ENCODE assay signal across 8 cellular contexts in the genomic region with DNA sequence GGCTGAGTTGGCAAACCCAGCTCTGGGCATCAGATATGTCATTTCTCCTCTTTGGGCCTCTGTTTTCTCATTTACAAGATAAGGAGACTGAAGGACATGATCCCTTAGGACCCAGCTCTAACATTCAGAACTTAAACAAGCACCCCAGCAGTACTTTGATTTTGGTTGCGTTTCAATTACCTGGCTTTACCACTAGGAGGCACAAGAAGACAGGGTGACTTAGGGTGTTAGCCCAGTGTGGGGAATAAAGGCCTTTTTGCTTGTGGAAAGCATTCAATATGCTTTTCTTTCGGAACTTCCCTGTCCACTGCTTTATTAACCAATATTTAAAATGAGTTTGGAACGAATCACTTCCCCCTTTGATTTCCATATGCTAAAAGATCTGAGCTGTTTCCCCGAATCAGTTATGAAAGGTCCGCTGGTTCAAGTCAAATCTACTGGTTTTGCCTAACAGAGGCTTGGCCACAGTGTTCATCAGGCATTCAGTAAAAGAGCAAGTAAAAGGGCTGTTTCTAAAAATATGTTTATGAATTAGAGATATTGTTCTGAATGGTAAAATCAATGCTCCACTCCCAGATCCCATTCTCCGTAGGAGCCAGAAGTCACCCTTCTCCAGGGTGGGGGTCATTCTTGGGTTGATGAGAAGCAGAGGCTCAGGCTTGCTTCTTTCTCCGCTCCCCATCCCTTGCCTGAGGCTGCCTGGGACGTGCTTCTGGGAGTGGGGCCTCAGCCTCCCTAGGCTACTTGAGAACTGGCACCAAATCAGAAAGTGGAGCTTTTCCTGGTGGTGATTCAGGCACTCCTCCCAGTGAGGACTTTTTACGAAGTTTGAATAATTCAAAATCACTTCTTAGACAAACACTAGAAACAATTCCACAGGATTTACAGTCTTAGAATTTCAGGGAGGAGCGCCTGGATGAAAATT.
A peak's percentile ranks its signal among the peaks of the same experiment; 100 is the strongest.
DNase-seq lines count a peak whose midpoint lies in the region; ATAC-seq and TF ChIP-seq lines count a peak whose summit lies in the region.

No MANE protein-coding gene starts in this region.

- no peaks in the 10 kb centered on the region for H3K36me3 Mint-ChIP-seq in naive B cell

- H3K4me3 ChIP-seq in fibroblast of mammary gland (ENCODE audit: control insufficient read depth, low read depth, low read length) = no peak overlapping the region
- H3K4me3 ChIP-seq in urinary bladder (ENCODE audit: low read depth, low read length) = no peak overlapping the region

- H3K4me3 Mint-ChIP-seq in naive B cell = peak overlapping the region in 1 of 8 donors; percentile 28

- ATAC-seq in HG02938 (IDR thresholded peaks at IDR 0.05; ENCODE audit: unreplicated experiment) = peak; percentile 64
- ATAC-seq in naive B cell (ENCODE audit: low read depth in 2 of 2) = peak; percentile 58 to 82

- peaks cover 4% of the 10 kb centered on the region for H3K36me3 ChIP-seq in urinary bladder (ENCODE audit: insufficient read depth)

- WGBS in urinary bladder = 14% methylated on average over 10 of the region's 10 CpGs

- H3K9me3 Mint-ChIP-seq in naive B cell = peaks cover 0 to 2% (median 0%) of the 10 kb centered on the region in 7 donors

- peak; percentile 32 to 50 for DNase-seq in NCI-H2081 (lab: John Stamatoyannopoulos, UW)
- no peak for DNase-seq in NCI-H2081 treated with DMSO at 0.1 percent for 48 hours (lab: John Stamatoyannopoulos, UW)
- peak; percentile 25 for DNase-seq in NCI-H526 treated with DMSO at 0.1 percent for 48 hours (lab: John Stamatoyannopoulos, UW)
- peak; percentile 13 for DNase-seq in activated CD8-positive, alpha-beta memory T cell treated with anti-CD3 and anti-CD28 coated beads, Interleukin-2, amount 50 U/mL, for 1 hour (ENCODE audit: extremely low read depth)
- peak; percentile 90 for DNase-seq in fibroblast of mammary gland (ENCODE audit: low read depth)
- DNase-seq in naive B cell = peak; percentile 58

- peak; percentile 97 for TF ChIP-seq CTCF in fibroblast of mammary gland (conservative IDR thresholded peaks at IDR 0.05; ENCODE audit: control insufficient read depth, insufficient read depth, low read depth, low read length)

- no peaks in the 10 kb centered on the region for H3K4me1 ChIP-seq in urinary bladder (ENCODE audit: insufficient read depth)

- no peaks in the 10 kb centered on the region for H3K4me1 Mint-ChIP-seq in naive B cell

- no peak overlapping the region for H3K27ac Mint-ChIP-seq in naive B cell

- H3K27ac ChIP-seq in urinary bladder (ENCODE audit: low read depth) = peak overlapping the region; percentile 75

- H3K27me3 Mint-ChIP-seq in naive B cell = peaks cover 9 to 10% (median 9%) of the 10 kb centered on the region in 3 donors
